In the genomic region with DNA sequence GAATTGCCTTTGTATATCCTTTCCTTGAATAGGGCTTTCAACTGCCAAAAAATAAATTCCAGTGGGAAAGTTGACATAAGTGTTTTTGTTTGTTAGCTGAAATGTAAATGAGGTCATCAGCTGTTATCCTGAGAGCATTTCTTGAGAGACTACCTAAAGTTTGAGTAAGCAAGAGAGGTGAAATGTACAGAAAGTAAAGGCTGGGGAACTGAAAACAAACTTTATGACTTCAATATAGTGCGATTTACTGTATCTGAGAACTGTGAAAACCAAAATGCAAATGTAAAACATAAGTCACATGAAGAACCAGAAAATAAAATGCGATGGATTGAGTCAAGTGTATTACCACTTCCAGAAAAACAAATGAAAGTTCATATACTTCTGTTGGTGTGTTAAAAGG, we compare ENCODE assay signal across 15 cellular contexts.
DNase-seq lines count a peak whose midpoint lies in the region; ATAC-seq and TF ChIP-seq lines count a peak whose summit lies in the region.
"Had no signal": no experiment of that assay in that cellular context is flagged by ENCODE, and none has a peak within 500 bp of the region (broad histone marks: within the 10 kb centered on the region; RNA-seq: fewer than 3 reads in every experiment).

No MANE protein-coding gene starts in this region.

- H3K27ac Mint-ChIP-seq in Calu3 (ENCODE audit: unreplicated experiment) = no peak overlapping the region
- no peak overlapping the region for H3K27ac Mint-ChIP-seq in activated CD8-positive, alpha-beta memory T cell treated with anti-CD3 and anti-CD28 coated beads, Interleukin-2, amount 10 ng/mL, durations not matched to agents 7 days and 5 days
- H3K27ac Mint-ChIP-seq: activated CD4-positive, alpha-beta T cell treated with anti-CD3 and anti-CD28 coated beads, Interleukin-2, amount 10 ng/mL, durations not matched to agents 24 days and 14 days; activated naive CD4-positive, alpha-beta T cell treated with anti-CD3 and anti-CD28 coated beads, Interleukin-2, amount 50 U/mL, for 24 hours had no signal

- intact Hi-C loops in Calu3 (cut with micrococcal nuclease; ENCODE audit: unreplicated experiment) = no loop called here

- CTCF ChIA-PET in Calu3 (lab: Charles Lee) = no interaction called here
- CTCF ChIA-PET in activated CD8-positive, alpha-beta memory T cell treated with anti-CD3 and anti-CD28 coated beads, Interleukin-2, amount 10 ng/mL, durations not matched to agents 7 days and 5 days (lab: Charles Lee) = no interaction called here

- H3K27me3 Mint-ChIP-seq in Calu3 (ENCODE audit: unreplicated experiment) = no peaks in the 10 kb centered on the region
- no peaks in the 10 kb centered on the region for H3K27me3 Mint-ChIP-seq in activated CD8-positive, alpha-beta memory T cell treated with anti-CD3 and anti-CD28 coated beads, Interleukin-2, amount 10 ng/mL, durations not matched to agents 7 days and 5 days
- H3K27me3 Mint-ChIP-seq: activated CD4-positive, alpha-beta T cell treated with anti-CD3 and anti-CD28 coated beads, Interleukin-2, amount 10 ng/mL, durations not matched to agents 24 days and 14 days; activated naive CD4-positive, alpha-beta T cell treated with anti-CD3 and anti-CD28 coated beads, Interleukin-2, amount 50 U/mL, for 24 hours had no signal

- DNase-seq in astrocyte of the hippocampus (ENCODE audit: low read depth, low spot score) (peak; percentile 23), Calu3 (no peak), NAMALWA (ENCODE audit: low spot score) (no peak)
- DNase-seq in activated CD8-positive, alpha-beta memory T cell treated with anti-CD3 and anti-CD28 coated beads, Interleukin-2, amount 10 ng/mL, durations not matched to agents 7 days and 5 days = no peak
- DNase-seq: activated CD4-positive, alpha-beta T cell treated with anti-CD3 and anti-CD28 coated beads, Interleukin-2, amount 10 ng/mL, durations not matched to agents 24 days and 14 days; foreskin keratinocyte; IMR-90; left colon; NCI-H1930; NCI-H526 treated with DMSO at 0.1 percent for 48 hours; stimulated activated CD4-positive, alpha-beta T cell treated with anti-CD3 and anti-CD28 coated beads, Interleukin-4, amount 100 ng/mL, for 1 hour had no signal

- H3K4me3 Mint-ChIP-seq in Calu3 (ENCODE audit: low read depth, unreplicated experiment) = no peak overlapping the region
- H3K4me3 Mint-ChIP-seq in activated CD8-positive, alpha-beta memory T cell treated with anti-CD3 and anti-CD28 coated beads, Interleukin-2, amount 10 ng/mL, durations not matched to agents 7 days and 5 days = no peak overlapping the region
- H3K4me3 Mint-ChIP-seq: activated CD4-positive, alpha-beta T cell treated with anti-CD3 and anti-CD28 coated beads, Interleukin-2, amount 10 ng/mL, durations not matched to agents 24 days and 14 days; activated naive CD4-positive, alpha-beta T cell treated with anti-CD3 and anti-CD28 coated beads, Interleukin-2, amount 50 U/mL, for 24 hours had no signal

- BruUV-seq in Calu3 (replicated peaks; lab: Mats Ljungman, UMichigan) = no TSS peak

- no peaks in the 10 kb centered on the region for H3K9me3 Mint-ChIP-seq in Calu3 (ENCODE audit: low read depth, unreplicated experiment)
- H3K9me3 Mint-ChIP-seq in activated CD8-positive, alpha-beta memory T cell treated with anti-CD3 and anti-CD28 coated beads, Interleukin-2, amount 10 ng/mL, durations not matched to agents 7 days and 5 days (ENCODE audit: low read depth) = peaks cover 4% of the 10 kb centered on the region
- H3K9me3 Mint-ChIP-seq: activated CD4-positive, alpha-beta T cell treated with anti-CD3 and anti-CD28 coated beads, Interleukin-2, amount 10 ng/mL, durations not matched to agents 24 days and 14 days; activated naive CD4-positive, alpha-beta T cell treated with anti-CD3 and anti-CD28 coated beads, Interleukin-2, amount 50 U/mL, for 24 hours had no signal

- H3K36me3 Mint-ChIP-seq in Calu3 (ENCODE audit: insufficient read depth, unreplicated experiment) = no peaks in the 10 kb centered on the region
- H3K36me3 Mint-ChIP-seq in activated CD8-positive, alpha-beta memory T cell treated with anti-CD3 and anti-CD28 coated beads, Interleukin-2, amount 10 ng/mL, durations not matched to agents 7 days and 5 days = no peaks in the 10 kb centered on the region
- H3K36me3 Mint-ChIP-seq: activated naive CD4-positive, alpha-beta T cell treated with anti-CD3 and anti-CD28 coated beads, Interleukin-2, amount 50 U/mL, for 24 hours had no signal

- no peak for TF ChIP-seq CTCF in Calu3 (IDR thresholded peaks at IDR 0.05; ENCODE audit: unreplicated experiment)

- no peaks in the 10 kb centered on the region for H3K4me1 Mint-ChIP-seq in Calu3 (ENCODE audit: low read depth, unreplicated experiment)
- H3K4me1 Mint-ChIP-seq in activated CD8-positive, alpha-beta memory T cell treated with anti-CD3 and anti-CD28 coated beads, Interleukin-2, amount 10 ng/mL, durations not matched to agents 7 days and 5 days = no peaks in the 10 kb centered on the region
- H3K4me1 Mint-ChIP-seq: activated CD4-positive, alpha-beta T cell treated with anti-CD3 and anti-CD28 coated beads, Interleukin-2, amount 10 ng/mL, durations not matched to agents 24 days and 14 days; activated naive CD4-positive, alpha-beta T cell treated with anti-CD3 and anti-CD28 coated beads, Interleukin-2, amount 50 U/mL, for 24 hours had no signal

- peak; percentile 91 for ATAC-seq in GM18858 (IDR thresholded peaks at IDR 0.05; ENCODE audit: unreplicated experiment)
- peak; percentile 66 for ATAC-seq in GM21529 (IDR thresholded peaks at IDR 0.05; ENCODE audit: unreplicated experiment)
- peak; percentile 82 for ATAC-seq in HG03064 (IDR thresholded peaks at IDR 0.05; ENCODE audit: low read depth, unreplicated experiment)
- ATAC-seq in activated CD8-positive, alpha-beta memory T cell treated with anti-CD3 and anti-CD28 coated beads, Interleukin-2, amount 10 ng/mL, durations not matched to agents 7 days and 5 days = no peak
- ATAC-seq: foreskin keratinocyte, left colon had no signal
